ENCODE assay signal across 1 cellular context in genomic region chr5:159121061-159121460, GRCh38.
TF ChIP-seq lines count a peak whose summit lies in the region.

No MANE protein-coding gene starts in this region.

TF ChIP-seq in K562, 482 proteins besides CTCF, POLR2A, EP300 and RAD21:
- no peak for TF ChIP-seq ZNF347 (CRISPR knock-in tag; IDR thresholded peaks at IDR 0.05; ENCODE audit: low read depth)
- TF ChIP-seq ATF7 (IDR thresholded peaks at IDR 0.05), result peak; percentile 13; the same call in 1 of the 2 replicates
- no peak for TF ChIP-seq FIP1L1 (IDR thresholded peaks at IDR 0.05; ENCODE audit: low read depth, low read length, poor library complexity, severe bottlenecking)
- TF ChIP-seq, protein P1, sequence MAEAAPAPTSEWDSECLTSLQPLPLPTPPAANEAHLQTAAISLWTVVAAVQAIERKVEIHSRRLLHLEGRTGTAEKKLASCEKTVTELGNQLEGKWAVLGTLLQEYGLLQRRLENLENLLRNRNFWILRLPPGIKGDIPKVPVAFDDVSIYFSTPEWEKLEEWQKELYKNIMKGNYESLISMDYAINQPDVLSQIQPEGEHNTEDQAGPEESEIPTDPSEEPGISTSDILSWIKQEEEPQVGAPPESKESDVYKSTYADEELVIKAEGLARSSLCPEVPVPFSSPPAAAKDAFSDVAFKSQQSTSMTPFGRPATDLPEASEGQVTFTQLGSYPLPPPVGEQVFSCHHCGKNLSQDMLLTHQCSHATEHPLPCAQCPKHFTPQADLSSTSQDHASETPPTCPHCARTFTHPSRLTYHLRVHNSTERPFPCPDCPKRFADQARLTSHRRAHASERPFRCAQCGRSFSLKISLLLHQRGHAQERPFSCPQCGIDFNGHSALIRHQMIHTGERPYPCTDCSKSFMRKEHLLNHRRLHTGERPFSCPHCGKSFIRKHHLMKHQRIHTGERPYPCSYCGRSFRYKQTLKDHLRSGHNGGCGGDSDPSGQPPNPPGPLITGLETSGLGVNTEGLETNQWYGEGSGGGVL (CRISPR knock-in tag; IDR thresholded peaks at IDR 0.05), result no peak
- 0 out of 2 replicates have a peak, but pooled peaks have one; percentile 9 for TF ChIP-seq JUND (IDR thresholded peaks at IDR 0.05; ENCODE audit: borderline replicate concordance, low read depth, low read length)
- TF ChIP-seq JUND (tag; IDR thresholded peaks at IDR 0.05; ENCODE audit: borderline replicate concordance, low read depth, low read length), result 0 out of 3 replicates have a peak, but pooled peaks have one; percentile 17
- TF ChIP-seq, protein P2, sequence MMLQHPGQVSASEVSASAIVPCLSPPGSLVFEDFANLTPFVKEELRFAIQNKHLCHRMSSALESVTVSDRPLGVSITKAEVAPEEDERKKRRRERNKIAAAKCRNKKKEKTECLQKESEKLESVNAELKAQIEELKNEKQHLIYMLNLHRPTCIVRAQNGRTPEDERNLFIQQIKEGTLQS (IDR thresholded peaks at IDR 0.05), result peak; percentile 57
- TF ChIP-seq, protein P2 (CRISPR knock-in tag; conservative IDR thresholded peaks at IDR 0.05), result no peak
- TF ChIP-seq SLC30A9 (CRISPR knock-in tag; IDR thresholded peaks at IDR 0.05), result no peak
- TF ChIP-seq YY1 (IDR thresholded peaks at IDR 0.05; ENCODE audit: borderline replicate concordance in 1 of 3, control insufficient read depth in 1 of 3, extremely low read depth in 1 of 3, insufficient read depth in 3 of 3, insufficient read length in 1 of 3, insufficient replicate concordance in 2 of 3, low read depth in 1 of 3, low read length in 2 of 3), result peak in 1 of 3 experiments; percentile 56
- TF ChIP-seq CBX5 (IDR thresholded peaks at IDR 0.05; ENCODE audit: borderline replicate concordance, low read depth), result no peak
